ENCODE assay signal across 8 cellular contexts in the genomic region with DNA sequence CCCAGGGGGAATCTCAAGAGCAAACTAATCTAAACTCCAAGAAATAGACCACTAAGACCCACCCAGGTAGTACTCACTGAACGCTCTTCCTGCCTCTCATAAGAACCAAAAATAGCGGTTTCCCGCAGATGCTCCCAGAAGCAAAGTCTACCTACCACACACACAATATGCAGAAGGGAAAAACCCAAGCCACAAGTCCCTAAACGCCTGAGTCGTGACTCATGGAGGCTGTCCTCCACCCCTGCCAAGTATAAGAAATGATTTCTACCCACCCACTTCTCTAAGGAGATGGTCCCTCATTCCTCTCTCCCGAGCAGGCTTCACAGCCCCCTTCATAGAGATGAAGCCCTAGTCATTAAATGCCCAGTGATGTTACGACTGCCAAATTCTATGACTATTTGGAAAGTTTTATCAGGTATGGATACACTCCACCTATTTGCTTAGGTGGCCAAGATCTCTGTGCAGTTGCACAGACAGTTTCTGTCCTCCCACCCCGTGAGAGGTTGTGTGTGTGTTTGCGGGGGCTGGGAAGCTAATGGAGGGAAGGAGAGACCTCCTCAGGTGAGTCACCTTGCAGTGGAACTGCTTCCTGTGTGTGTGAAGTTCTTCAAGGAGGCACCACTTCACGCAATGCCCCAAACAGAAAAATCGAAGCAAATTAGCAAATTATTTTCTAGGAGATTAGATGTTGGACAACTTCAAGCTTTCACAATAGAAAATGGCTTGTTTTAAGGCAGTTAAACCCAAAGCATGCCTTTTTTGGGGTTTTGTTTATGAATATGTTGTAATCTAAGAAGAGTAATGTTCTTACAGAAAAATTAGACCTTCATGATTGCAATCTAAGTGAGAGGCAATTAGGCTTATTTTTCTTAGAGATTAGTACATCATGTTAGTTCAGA.
A peak's percentile ranks its signal among the peaks of the same experiment; 100 is the strongest.
DNase-seq lines count a peak whose midpoint lies in the region; ATAC-seq and TF ChIP-seq lines count a peak whose summit lies in the region.

No MANE protein-coding gene starts in this region.

- peak overlapping the region; percentile 24; the same call in 1 of the 3 replicates for H3K4me3 Mint-ChIP-seq in GM23338

- H3K4me1 Mint-ChIP-seq in GM23338: peaks cover 29% of the 10 kb centered on the region

- DNase-seq in GM23338 (ENCODE audit: low spot score): peak; percentile 33
- peak; percentile 95 for DNase-seq in SW480 (ENCODE audit: low spot score)
- DNase-seq in astrocyte of the hippocampus (ENCODE audit: low read depth, low spot score): peak; percentile 95
- DNase-seq in kidney tubule cell (ENCODE audit: low spot score): peak; percentile 99
- DNase-seq in stimulated activated CD4-positive, alpha-beta T cell treated with anti-CD3 and anti-CD28 coated beads, TNF-alpha, amount 100 ng/mL, for 1 hour (ENCODE audit: low read depth in 3 of 3, low spot score in 1 of 3): peak in 2 of 3 donors; percentile 19 to 43
- DNase-seq in NCI-H1436 (lab: John Stamatoyannopoulos, UW): no peak
- DNase-seq in T1000 (lab: John Stamatoyannopoulos, UW): no peak

- peak overlapping the region; percentile 88 for H3K27ac Mint-ChIP-seq in GM23338

- ATAC-seq in GM23338 (peak; percentile 21), GM21526 (IDR thresholded peaks at IDR 0.05; ENCODE audit: low FRiP score, unreplicated experiment) (no peak)

- H3K27ac ChIP-seq in GM23338 (ENCODE audit: low read depth): peak overlapping the region; percentile 60

- H3F3A ChIP-seq in GM23338 (replicated peaks; ENCODE audit: low read depth): no peaks in the 10 kb centered on the region

- H3K9me3 Mint-ChIP-seq in GM23338: no peaks in the 10 kb centered on the region

- H3K36me3 ChIP-seq in GM23338 (ENCODE audit: insufficient read depth): no peaks in the 10 kb centered on the region

- H3K4me3 ChIP-seq in GM23338: no peak overlapping the region

- H3K4me1 ChIP-seq in GM23338 (ENCODE audit: insufficient read depth): peaks cover 31% of the 10 kb centered on the region

- H3K27me3 ChIP-seq in GM23338 (ENCODE audit: insufficient read depth): no peaks in the 10 kb centered on the region

- no peaks in the 10 kb centered on the region for H3K36me3 Mint-ChIP-seq in GM23338 (ENCODE audit: low read depth)

- H3K79me2 ChIP-seq in GM23338 (replicated peaks; ENCODE audit: insufficient read depth): no peaks in the 10 kb centered on the region

- TF ChIP-seq CTCF in GM23338 (conservative IDR thresholded peaks at IDR 0.05; ENCODE audit: low read depth in 2 of 2): no peak

- H3K27me3 Mint-ChIP-seq in GM23338 (ENCODE audit: insufficient read depth, low read depth, poor library complexity): peaks cover 10% of the 10 kb centered on the region

- peak overlapping the region; percentile 31 for H3K4me2 ChIP-seq in GM23338

- no peak overlapping the region for H2AFZ ChIP-seq in GM23338

- no peaks in the 10 kb centered on the region for H4K20me1 ChIP-seq in GM23338 (replicated peaks; ENCODE audit: insufficient read depth)

- H3K9me2 ChIP-seq in GM23338 (ENCODE audit: insufficient read depth): no peaks in the 10 kb centered on the region

TF ChIP-seq in GM23338, 12 proteins besides CTCF, POLR2A, EP300 and RAD21 (continues in another document):
- no peak for TF ChIP-seq ZNF114 (CRISPR knock-in tag; IDR thresholded peaks at IDR 0.05)
- no peak for TF ChIP-seq ZNF462 (CRISPR knock-in tag; IDR thresholded peaks at IDR 0.05)
- TF ChIP-seq JUNB (IDR thresholded peaks at IDR 0.05; ENCODE audit: unreplicated experiment): no peak
- no peak for TF ChIP-seq REST (IDR thresholded peaks at IDR 0.05; ENCODE audit: unreplicated experiment)
- no peak for TF ChIP-seq ETS1 (IDR thresholded peaks at IDR 0.05)
- no peak for TF ChIP-seq STAT1 (IDR thresholded peaks at IDR 0.05; ENCODE audit: unreplicated experiment)

Comparison
In these comparisons a context has a peak if more than half of its experiments do, and no peak if none do; other contexts are left out.
1. DNase-seq: peak in GM23338 (single experiment), SW480 (single experiment), astrocyte of the hippocampus (single experiment), kidney tubule cell (single experiment) and stimulated activated CD4-positive, alpha-beta T cell treated with anti-CD3 and anti-CD28 coated beads, TNF-alpha, amount 100 ng/mL, for 1 hour (2 of 3); none in NCI-H1436 (single experiment) and T1000 (single experiment).